Comparison of ENCODE assay signal across 8 cellular contexts in the genomic region with DNA sequence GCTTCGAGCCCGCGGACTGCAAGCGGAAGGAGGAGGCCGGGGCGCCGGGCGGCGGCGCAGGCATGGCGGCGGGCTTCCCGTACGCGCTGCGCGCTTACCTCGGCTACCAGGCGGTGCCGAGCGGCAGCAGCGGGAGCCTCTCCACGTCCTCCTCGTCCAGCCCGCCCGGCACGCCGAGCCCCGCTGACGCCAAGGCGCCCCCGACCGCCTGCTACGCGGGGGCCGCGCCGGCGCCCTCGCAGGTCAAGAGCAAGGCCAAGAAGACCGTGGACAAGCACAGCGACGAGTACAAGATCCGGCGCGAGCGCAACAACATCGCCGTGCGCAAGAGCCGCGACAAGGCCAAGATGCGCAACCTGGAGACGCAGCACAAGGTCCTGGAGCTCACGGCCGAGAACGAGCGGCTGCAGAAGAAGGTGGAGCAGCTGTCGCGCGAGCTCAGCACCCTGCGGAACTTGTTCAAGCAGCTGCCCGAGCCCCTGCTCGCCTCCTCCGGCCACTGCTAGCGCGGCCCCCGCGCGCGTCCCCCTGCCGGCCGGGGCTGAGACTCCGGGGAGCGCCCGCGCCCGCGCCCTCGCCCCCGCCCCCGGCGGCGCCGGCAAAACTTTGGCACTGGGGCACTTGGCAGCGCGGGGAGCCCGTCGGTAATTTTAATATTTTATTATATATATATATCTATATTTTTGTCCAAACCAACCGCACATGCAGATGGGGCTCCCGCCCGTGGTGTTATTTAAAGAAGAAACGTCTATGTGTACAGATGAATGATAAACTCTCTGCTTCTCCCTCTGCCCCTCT. TPM values are rescaled to one million over a fixed set of nuclear protein-coding genes. Genes with fewer than 3 reads are reported as not detected.
DNase-seq lines count a peak whose midpoint lies in the region; ATAC-seq, FAIRE-seq and TF ChIP-seq lines count a peak whose summit lies in the region.

No MANE protein-coding gene starts in this region.

- peaks cover 10% of the 10 kb centered on the region for H3K9me3 Mint-ChIP-seq in glutamatergic neuron (ENCODE audit: unreplicated experiment)

- peak; percentile 20 for DNase-seq in stimulated activated CD8-positive, alpha-beta memory T cell treated with anti-CD3 and anti-CD28 coated beads, Interleukin-12 subunit alpha, Interleukin-12 subunit beta, amount 100 ng/mL, for 1 hour (ENCODE audit: low read depth)
- DNase-seq in stimulated activated CD8-positive, alpha-beta memory T cell treated with anti-CD3 and anti-CD28 coated beads, Interleukin-4, amount 100 ng/mL, for 48 hours, result no peak
- DNase-seq in RCC 7860 (ENCODE audit: low spot score) (peak; percentile 39), activated gamma-delta T cell (lab: John Stamatoyannopoulos, UW) (peak; percentile 49), glutamatergic neuron (peak; percentile 76), posterior vena cava (ENCODE audit: low spot score) (peak; percentile 88)

- ATAC-seq in HG03280 (IDR thresholded peaks at IDR 0.05; ENCODE audit: unreplicated experiment) (peak; percentile 26), HG03469 (IDR thresholded peaks at IDR 0.05; ENCODE audit: unreplicated experiment) (no peak)

- intact Hi-C loops in posterior vena cava (cut with DNase I), result loop anchor here (1.0 to 10.0 kb wide), 5 partner anchors 93 to 191 kb away; no protein-coding TSS in a partner anchor

- peaks cover 9% of the 10 kb centered on the region for H3K4me1 Mint-ChIP-seq in glutamatergic neuron (ENCODE audit: low read depth, unreplicated experiment)

- no peaks in the 10 kb centered on the region for H3K36me3 Mint-ChIP-seq in glutamatergic neuron (ENCODE audit: unreplicated experiment)

- TF ChIP-seq CTCF in glutamatergic neuron (IDR thresholded peaks at IDR 0.05; ENCODE audit: partially characterized antibody, unreplicated experiment), result peak; percentile 52

- peaks cover 6% of the 10 kb centered on the region for H3K27me3 Mint-ChIP-seq in glutamatergic neuron (ENCODE audit: unreplicated experiment)

- no peak for FAIRE-seq in RCC 7860 (lab: Jason Lieb, UNC)

- peak overlapping the region; percentile 92 for H3K27ac Mint-ChIP-seq in glutamatergic neuron (ENCODE audit: unreplicated experiment)

- peak overlapping the region; percentile 88 for H3K4me3 Mint-ChIP-seq in glutamatergic neuron (ENCODE audit: unreplicated experiment)

RNA-seq across cellular contexts. Expression of a gene that starts 1.1 kb away (rescaled TPM):
- total RNA-seq in glutamatergic neuron (ENCODE audit: unreplicated experiment) (11.3 TPM), posterior vena cava (100 to 1,000 TPM in 1 of 2 donors, 10 to 100 TPM in 1; 95.5 to 170 TPM)

RNA-seq across cellular contexts. Expression of a gene that starts 38.2 kb away (rescaled TPM):
- 29.3 TPM for total RNA-seq in glutamatergic neuron (ENCODE audit: unreplicated experiment)
- total RNA-seq in posterior vena cava, result 10 to 100 TPM; 31.5 to 35.5 TPM
